In the genomic region with DNA sequence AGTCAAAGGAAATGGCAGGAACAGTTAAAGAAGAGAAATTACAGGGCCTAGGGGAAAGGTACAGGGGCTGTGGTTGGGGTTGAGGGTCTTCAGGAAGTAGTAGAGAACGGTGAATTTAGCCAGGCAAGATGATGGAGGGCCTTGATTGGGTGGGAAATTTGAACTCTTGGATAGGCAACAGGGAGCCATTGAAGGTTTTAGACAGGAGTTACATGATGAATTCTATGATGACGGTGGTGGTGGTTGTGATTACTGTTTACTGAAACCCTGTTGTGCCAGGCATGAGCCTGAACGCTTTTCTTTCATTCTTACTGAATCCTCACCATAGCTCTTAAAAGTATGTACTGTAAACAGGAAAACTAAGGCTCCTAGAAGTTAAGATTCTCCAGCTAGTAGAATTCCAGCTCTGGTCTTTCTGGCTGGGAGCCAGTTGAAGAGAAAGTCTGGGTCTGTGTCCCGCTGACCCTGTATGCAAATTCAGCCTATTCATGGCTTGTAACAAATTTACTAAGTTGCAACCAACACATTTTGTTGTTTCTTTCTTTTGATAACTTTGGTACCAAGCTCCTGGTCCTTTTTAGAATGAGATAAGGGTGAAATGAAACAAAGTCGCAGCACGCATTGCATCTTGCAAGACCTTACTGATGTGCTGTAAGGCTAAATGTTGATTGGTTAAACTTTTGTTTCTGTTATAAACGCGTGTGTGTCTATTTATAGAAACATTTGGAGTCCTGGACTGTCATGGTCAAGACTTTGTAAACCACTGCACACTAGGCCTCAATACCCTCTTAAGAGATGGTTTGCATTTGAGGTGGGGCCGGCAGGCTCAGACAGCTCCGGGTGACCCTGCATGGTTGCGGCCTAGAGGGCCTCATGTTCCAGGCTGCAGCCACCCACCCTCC, we compare ENCODE assay signal across 1 cellular context.
TF ChIP-seq lines count a peak whose summit lies in the region.

No MANE protein-coding gene starts in this region.

TF ChIP-seq in H1, 55 proteins besides CTCF, POLR2A, EP300 and RAD21:
- no peak for TF ChIP-seq RXRA (IDR thresholded peaks at IDR 0.05; ENCODE audit: insufficient read depth, low read depth, low read length)
- no peak for TF ChIP-seq NANOG (IDR thresholded peaks at IDR 0.05; ENCODE audit: insufficient read depth, low read depth, low read length, poor library complexity, severe bottlenecking)
- no peak for TF ChIP-seq SIN3A (conservative IDR thresholded peaks at IDR 0.05 in 1 of 2, IDR thresholded peaks at IDR 0.05 in 1 of 2; ENCODE audit: low read depth in 1 of 2, low read length in 2 of 2)
- TF ChIP-seq CEBPB (IDR thresholded peaks at IDR 0.05; ENCODE audit: low read depth, low read length) = no peak
- TF ChIP-seq SIX5 (IDR thresholded peaks at IDR 0.05; ENCODE audit: low read depth, low read length) = no peak
- no peak for TF ChIP-seq KDM1A (IDR thresholded peaks at IDR 0.05; ENCODE audit: borderline replicate concordance, low read length)
